In genomic region chr7:130668258-130669050, GRCh38 we compare ENCODE assay signal across 8 cellular contexts. TPM values are rescaled to one million over a fixed set of nuclear protein-coding genes. Genes with fewer than 3 reads are reported as not detected.
DNase-seq lines count a peak whose midpoint lies in the region; ATAC-seq and TF ChIP-seq lines count a peak whose summit lies in the region.

TSS of gene COPG2 (minus strand) at chr7:130668748. CDS start at chr7:130668668, 80 bp downstream.

- no peaks in the 10 kb centered on the region for H3K9me3 Mint-ChIP-seq in activated naive CD4-positive, alpha-beta T cell treated with anti-CD3 and anti-CD28 coated beads, Interleukin-2, amount 10 ng/mL, durations not matched to agents 7 days and 5 days

- H3K4me1 ChIP-seq in HCT116 (ENCODE audit: control insufficient read depth in 1 of 2, insufficient read depth in 2 of 2, low read length in 2 of 2): peaks cover 2 to 18% of the 10 kb centered on the region in 2 experiments; a peak in 1 of 4 replicates
- peaks cover 13% of the 10 kb centered on the region for H3K4me1 ChIP-seq in MM.1S (ENCODE audit: low read length)

- H3K4me2 ChIP-seq in HCT116 (ENCODE audit: low read length) (peak within 1 kb of the TSS; percentile 85), MM.1S (ENCODE audit: low read depth, low read length) (peak within 1 kb of the TSS; percentile 97)

- H3K4me3 ChIP-seq in GM08714 (ENCODE audit: low read length) (peak within 1 kb of the TSS; percentile 98), HCT116 (replicated peaks in 1 of 2; ENCODE audit: low read depth in 1 of 2, low read length in 2 of 2) (peak within 1 kb of the TSS; percentile 73 to 75), MM.1S (ENCODE audit: low read length) (peak within 1 kb of the TSS; percentile 90), SK-N-MC (peak within 1 kb of the TSS; percentile 99)

- H4K20me1 ChIP-seq in HCT116 (ENCODE audit: insufficient read depth) (no peaks in the 10 kb centered on the region), MM.1S (ENCODE audit: insufficient read depth, low read length) (no peaks in the 10 kb centered on the region)

- H3K27ac ChIP-seq in HCT116 (ENCODE audit: low read depth, low read length): peak within 1 kb of the TSS; percentile 68; the same call in 1 of the 2 replicates
- peak within 1 kb of the TSS; percentile 35; the same call in 1 of the 2 replicates for H3K27ac ChIP-seq in MM.1S (ENCODE audit: low read length)
- peak within 1 kb of the TSS; percentile 80; the same call in 1 of the 2 replicates for H3K27ac ChIP-seq in SK-N-MC

- H3K36me3 ChIP-seq in HCT116 (ENCODE audit: control insufficient read depth in 1 of 2, insufficient read depth in 2 of 2, low read length in 2 of 2): peaks cover 0 to 2% of the 10 kb centered on the region in 2 experiments; a peak in 1 of 4 replicates
- no peaks in the 10 kb centered on the region for H3K36me3 ChIP-seq in MM.1S (replicated peaks; ENCODE audit: insufficient read depth, low read length)
- peaks cover 13% of the 10 kb centered on the region; the same call in 1 of the 2 replicates for H3K36me3 ChIP-seq in SK-N-MC (ENCODE audit: insufficient read depth, low read length)

- peaks cover 19% of the 10 kb centered on the region for H3K4me1 Mint-ChIP-seq in activated naive CD4-positive, alpha-beta T cell treated with anti-CD3 and anti-CD28 coated beads, Interleukin-2, amount 10 ng/mL, durations not matched to agents 7 days and 5 days

- H2AFZ ChIP-seq in HCT116 (ENCODE audit: low read depth, low read length, poor library complexity, severe bottlenecking) (peak within 1 kb of the TSS; percentile 50), MM.1S (ENCODE audit: low read length) (peak within 1 kb of the TSS; percentile 99)

- H3K9me3 ChIP-seq in HCT116 (ENCODE audit: control insufficient read depth in 1 of 2, insufficient read depth in 1 of 2, low read depth in 1 of 2, low read length in 2 of 2) (no peaks in the 10 kb centered on the region), MM.1S (replicated peaks; ENCODE audit: insufficient read depth, low read length) (no peaks in the 10 kb centered on the region), SK-N-MC (ENCODE audit: low read depth, low read length) (no peaks in the 10 kb centered on the region)

- RAD21 ChIA-PET in HCT116 (lab: Charles Lee; ENCODE audit: low non-redundant PET in 1 of 2, low total read pairs in 2 of 2, uncharacterized antibody in 2 of 2, unreplicated experiment in 2 of 2): no interaction called here

- TF ChIP-seq RAD21 in HCT116 (IDR thresholded peaks at IDR 0.05; ENCODE audit: low read depth): no peak

- H3K9ac ChIP-seq in HCT116 (ENCODE audit: low read length) (peak within 1 kb of the TSS; percentile 66), MM.1S (ENCODE audit: low read length) (peak within 1 kb of the TSS; percentile 62), SK-N-MC (ENCODE audit: insufficient read length) (peak within 1 kb of the TSS; percentile 83)

- CTCF ChIA-PET in HCT116 (lab: Charles Lee): no interaction called here
- CTCF ChIA-PET in activated naive CD4-positive, alpha-beta T cell treated with anti-CD3 and anti-CD28 coated beads, Interleukin-2, amount 10 ng/mL, durations not matched to agents 7 days and 5 days (lab: Charles Lee): no interaction called here

- peaks cover 5% of the 10 kb centered on the region for H3K36me3 Mint-ChIP-seq in activated naive CD4-positive, alpha-beta T cell treated with anti-CD3 and anti-CD28 coated beads, Interleukin-2, amount 10 ng/mL, durations not matched to agents 7 days and 5 days

- POLR2A ChIA-PET in HCT116 (lab: Charles Lee): no interaction called here

- no TSS peak for BruUV-seq in HCT116 (replicated peaks; lab: Mats Ljungman, UMichigan)

- peak; percentile 62 for DNase-seq in HCT116 (ENCODE audit: low read depth, low spot score)
- peak; percentile 93 for DNase-seq in MM.1S
- no peak for DNase-seq in SK-N-MC (ENCODE audit: low read depth, low spot score)
- peak; percentile 80 for DNase-seq in activated naive CD4-positive, alpha-beta T cell treated with anti-CD3 and anti-CD28 coated beads, Interleukin-2, amount 10 ng/mL, durations not matched to agents 7 days and 5 days
- DNase-seq in germinal center (ENCODE audit: low spot score): peak; percentile 96
- peak; percentile 71 for DNase-seq in occipital lobe (lab: John Stamatoyannopoulos, UW)
- DNase-seq in superior temporal gyrus (ENCODE audit: extremely low spot score): peak; percentile 83

- H3K27me3 ChIP-seq in HCT116 (ENCODE audit: insufficient read depth, low read length) (no peaks in the 10 kb centered on the region), MM.1S (replicated peaks; ENCODE audit: insufficient read depth, low read length) (no peaks in the 10 kb centered on the region)

- no peaks in the 10 kb centered on the region for H3K9me2 ChIP-seq in HCT116 (ENCODE audit: insufficient read depth)
- no peaks in the 10 kb centered on the region for H3K9me2 ChIP-seq in MM.1S (replicated peaks; ENCODE audit: insufficient read depth, low read length)

- TF ChIP-seq CTCF in HCT116 (IDR thresholded peaks at IDR 0.05 in 2 of 3, conservative IDR thresholded peaks at IDR 0.05 in 1 of 3; ENCODE audit: borderline replicate concordance in 1 of 3, insufficient read depth in 1 of 3, low read depth in 2 of 3, low read length in 2 of 3) (no peak), MM.1S (IDR thresholded peaks at IDR 0.05; ENCODE audit: low read length) (no peak)

- H3K27ac Mint-ChIP-seq in activated naive CD4-positive, alpha-beta T cell treated with anti-CD3 and anti-CD28 coated beads, Interleukin-2, amount 10 ng/mL, durations not matched to agents 7 days and 5 days: peak within 1 kb of the TSS; percentile 75

- H3K79me2 ChIP-seq in HCT116 (ENCODE audit: insufficient read depth, low read length) (no peaks in the 10 kb centered on the region), MM.1S (ENCODE audit: low read length) (no peaks in the 10 kb centered on the region)

- peak; percentile 97 for ATAC-seq in HCT116

- TF ChIP-seq POLR2A in HCT116 (IDR thresholded peaks at IDR 0.05; ENCODE audit: borderline replicate concordance, extremely low read depth, insufficient read depth, insufficient read length): peak; percentile 38

- peaks cover 3% of the 10 kb centered on the region; the same call in 1 of the 2 replicates for H3F3A ChIP-seq in MM.1S (ENCODE audit: insufficient read depth, low read length)

- H3K27me3 Mint-ChIP-seq in activated naive CD4-positive, alpha-beta T cell treated with anti-CD3 and anti-CD28 coated beads, Interleukin-2, amount 10 ng/mL, durations not matched to agents 7 days and 5 days: peaks cover 12% of the 10 kb centered on the region

- intact Hi-C loops in HCT116 (cut with micrococcal nuclease): no loop called here

- H3K4me3 Mint-ChIP-seq in activated naive CD4-positive, alpha-beta T cell treated with anti-CD3 and anti-CD28 coated beads, Interleukin-2, amount 10 ng/mL, durations not matched to agents 7 days and 5 days: peak within 1 kb of the TSS; percentile 88

TF ChIP-seq in HCT116, 20 proteins besides CTCF, POLR2A, EP300 and RAD21 (continues in another document):
- TF ChIP-seq EGR1 (IDR thresholded peaks at IDR 0.05; ENCODE audit: low read depth): peak; percentile 52; the same call in 1 of the 2 replicates
- TF ChIP-seq TCF7L2 (IDR thresholded peaks at IDR 0.05; ENCODE audit: borderline replicate concordance, extremely low read depth, insufficient read depth, insufficient read length): no peak
- no peak for TF ChIP-seq EZH2phosphoT487 (IDR thresholded peaks at IDR 0.05; ENCODE audit: borderline replicate concordance)
- TF ChIP-seq ZFX (IDR thresholded peaks at IDR 0.05): peak; percentile 51
- TF ChIP-seq FOSL1 (IDR thresholded peaks at IDR 0.05; ENCODE audit: low read depth): no peak
- no peak for TF ChIP-seq CBX3 (IDR thresholded peaks at IDR 0.05; ENCODE audit: low read depth)
- TF ChIP-seq ELF1 (IDR thresholded peaks at IDR 0.05; ENCODE audit: borderline replicate concordance, low read depth): no peak
- peak; percentile 19 for TF ChIP-seq MAX (IDR thresholded peaks at IDR 0.05)
- TF ChIP-seq REST (IDR thresholded peaks at IDR 0.05; ENCODE audit: low read depth): no peak
- TF ChIP-seq POLR2AphosphoS5 (IDR thresholded peaks at IDR 0.05; ENCODE audit: low read depth, low read length): peak; percentile 90
- no peak for TF ChIP-seq CEBPB (IDR thresholded peaks at IDR 0.05; ENCODE audit: low read depth)
- TF ChIP-seq ZNF274 (IDR thresholded peaks at IDR 0.05; ENCODE audit: low read depth, low read length): no peak
- TF ChIP-seq, protein P1, sequence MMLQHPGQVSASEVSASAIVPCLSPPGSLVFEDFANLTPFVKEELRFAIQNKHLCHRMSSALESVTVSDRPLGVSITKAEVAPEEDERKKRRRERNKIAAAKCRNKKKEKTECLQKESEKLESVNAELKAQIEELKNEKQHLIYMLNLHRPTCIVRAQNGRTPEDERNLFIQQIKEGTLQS (IDR thresholded peaks at IDR 0.05): no peak

RNA-seq across cellular contexts. Expression of gene COPG2, which starts in this region (rescaled TPM):
- total RNA-seq in HCT116 (2021; ENCODE audit: unreplicated experiment) (31.0 TPM), occipital lobe (60.8 TPM)
- 26.5 and 27.8 TPM in 2 replicates for polyA plus RNA-seq in HCT116 (2012)
